Comparison of ENCODE assay signal across 22 cellular contexts in genomic region chr12:118682656-118683055, GRCh38.
DNase-seq lines count a peak whose midpoint lies in the region; ATAC-seq and TF ChIP-seq lines count a peak whose summit lies in the region.
"Had no signal": no experiment of that assay in that cellular context is flagged by ENCODE, and none has a peak within 500 bp of the region (broad histone marks: within the 10 kb centered on the region; RNA-seq: fewer than 3 reads in every experiment).

No MANE protein-coding gene starts in this region.

- peaks cover 19% of the 10 kb centered on the region for H3K4me1 Mint-ChIP-seq in GM23338

- peaks cover 10% of the 10 kb centered on the region for H3K9me3 Mint-ChIP-seq in GM23338
- H3K9me3 Mint-ChIP-seq: activated T-helper 2 cell treated with anti-CD3 and anti-CD28 coated beads, Interferon-gamma antibody, Interleukin-2, Interleukin-4, amounts not matched to agents 10 μg/mL and 5 μg/mL and 100 μg/mL, durations not matched to agents 14 hours and 24 hours and 36 hours had no signal

- H3K36me3 ChIP-seq in GM23338 (ENCODE audit: insufficient read depth) (no peaks in the 10 kb centered on the region), hepatocyte (replicated peaks; ENCODE audit: insufficient read depth, low read depth) (no peaks in the 10 kb centered on the region)
- H3K36me3 ChIP-seq: BE2C, left lung, ovary, tibial nerve had no signal

- TF ChIP-seq CTCF in GM23338 (conservative IDR thresholded peaks at IDR 0.05; ENCODE audit: low read depth in 2 of 2) (no peak), hepatocyte (IDR thresholded peaks at IDR 0.05; ENCODE audit: poor library complexity) (no peak)

- H3K4me3 ChIP-seq in GM23338 (no peak overlapping the region), hepatocyte (no peak overlapping the region)
- H3K4me3 ChIP-seq: left lung, ovary, tibial nerve had no signal

- 71% methylated on average over 3 of the region's 3 CpGs for WGBS in hepatocyte (ENCODE audit: low lambda C conversion rate, missing lambda C conversion rate)

- peak overlapping the region; percentile 44 for H3K4me2 ChIP-seq in GM23338
- H3K4me2 ChIP-seq in hepatocyte: no peak overlapping the region

- no peaks in the 10 kb centered on the region for H3K27me3 ChIP-seq in GM23338 (ENCODE audit: insufficient read depth)
- H3K27me3 ChIP-seq in hepatocyte: no peaks in the 10 kb centered on the region
- H3K27me3 ChIP-seq: BE2C, ovary, tibial nerve had no signal

- DNase-seq in GM23338 (ENCODE audit: low spot score) (no peak), pons (ENCODE audit: low spot score) (peak; percentile 24), hepatocyte (ENCODE audit: low spot score) (no peak), DMS153 treated with DMSO at 0.1 percent for 48 hours (lab: John Stamatoyannopoulos, UW; ENCODE audit: unreplicated experiment) (no peak)
- DNase-seq: activated CD8-positive, alpha-beta memory T cell treated with anti-CD3 and anti-CD28 coated beads for 24 hours; BE2C; DMS 273 treated with DMSO at 0.1 percent for 48 hours; GOT3; left lung; NCI-H187; NCI-H524 treated with DMSO at 0.1 percent for 48 hours; ovary; small intestine had no signal

- no peaks in the 10 kb centered on the region for H3K9me3 ChIP-seq in hepatocyte (ENCODE audit: low read depth)
- H3K9me3 ChIP-seq: BE2C, ovary had no signal

- no peaks in the 10 kb centered on the region for H3F3A ChIP-seq in GM23338 (replicated peaks; ENCODE audit: low read depth)

- H3K27me3 Mint-ChIP-seq in GM23338 (ENCODE audit: insufficient read depth, low read depth, poor library complexity): peaks cover 1% of the 10 kb centered on the region

- no peak overlapping the region for H3K4me3 Mint-ChIP-seq in GM23338

- ATAC-seq in GM19035 (IDR thresholded peaks at IDR 0.05; ENCODE audit: unreplicated experiment): peak; percentile 59
- no peak for ATAC-seq in GM23338
- ATAC-seq in HG03469 (IDR thresholded peaks at IDR 0.05; ENCODE audit: unreplicated experiment): peak; percentile 90
- ATAC-seq in GM18870 (IDR thresholded peaks at IDR 0.05; ENCODE audit: unreplicated experiment): no peak
- no peak for ATAC-seq in GM18868 (IDR thresholded peaks at IDR 0.05; ENCODE audit: unreplicated experiment)
- ATAC-seq: left lung, Panc1 had no signal

- H3K36me3 Mint-ChIP-seq in GM23338 (ENCODE audit: low read depth): peaks cover 3% of the 10 kb centered on the region; the same call in 1 of the 3 replicates

- H3K9me2 ChIP-seq in GM23338 (ENCODE audit: insufficient read depth) (peaks cover 6% of the 10 kb centered on the region; the same call in 1 of the 2 replicates), hepatocyte (replicated peaks; ENCODE audit: insufficient read depth) (no peaks in the 10 kb centered on the region)

- no peak overlapping the region for H3K27ac Mint-ChIP-seq in GM23338
- H3K27ac Mint-ChIP-seq: activated T-helper 2 cell treated with anti-CD3 and anti-CD28 coated beads, Interferon-gamma antibody, Interleukin-2, Interleukin-4, amounts not matched to agents 10 μg/mL and 5 μg/mL and 100 μg/mL, durations not matched to agents 14 hours and 24 hours and 36 hours; endodermal cell had no signal

- no peaks in the 10 kb centered on the region for H3K79me2 ChIP-seq in GM23338 (replicated peaks; ENCODE audit: insufficient read depth)
- no peaks in the 10 kb centered on the region for H3K79me2 ChIP-seq in hepatocyte

- H2AFZ ChIP-seq in GM23338: peak overlapping the region; percentile 69; the same call in 1 of the 2 replicates
- no peak overlapping the region for H2AFZ ChIP-seq in hepatocyte

- H3K27ac ChIP-seq in GM23338 (ENCODE audit: low read depth) (no peak overlapping the region), hepatocyte (no peak overlapping the region)
- H3K27ac ChIP-seq: left lung, ovary, tibial nerve, VCaP had no signal

- H4K20me1 ChIP-seq in GM23338 (replicated peaks; ENCODE audit: insufficient read depth) (no peaks in the 10 kb centered on the region), hepatocyte (ENCODE audit: insufficient read depth, poor library complexity, severe bottlenecking) (no peaks in the 10 kb centered on the region)

- peaks cover 19% of the 10 kb centered on the region for H3K4me1 ChIP-seq in GM23338 (ENCODE audit: insufficient read depth)
- peaks cover 3% of the 10 kb centered on the region for H3K4me1 ChIP-seq in hepatocyte (ENCODE audit: insufficient read depth)
- H3K4me1 ChIP-seq: BE2C, left lung, tibial nerve had no signal

TF ChIP-seq in GM23338, 12 proteins besides CTCF, POLR2A, EP300 and RAD21 (continues in another document):
- no peak for TF ChIP-seq ETS1 (IDR thresholded peaks at IDR 0.05)
- TF ChIP-seq JUNB (IDR thresholded peaks at IDR 0.05; ENCODE audit: unreplicated experiment): no peak
- no peak for TF ChIP-seq POLR2AphosphoS5 (IDR thresholded peaks at IDR 0.05; ENCODE audit: low read depth)
- no peak for TF ChIP-seq ZNF114 (CRISPR knock-in tag; IDR thresholded peaks at IDR 0.05)
- TF ChIP-seq NANOG (IDR thresholded peaks at IDR 0.05; ENCODE audit: borderline replicate concordance): no peak
- no peak for TF ChIP-seq ZNF462 (CRISPR knock-in tag; IDR thresholded peaks at IDR 0.05)
- no peak for TF ChIP-seq EZH2phosphoT487 (IDR thresholded peaks at IDR 0.05; ENCODE audit: unreplicated experiment)
- no peak for TF ChIP-seq STAT1 (IDR thresholded peaks at IDR 0.05; ENCODE audit: unreplicated experiment)
- no peak for TF ChIP-seq CREB1 (CRISPR knock-in tag; IDR thresholded peaks at IDR 0.05; ENCODE audit: low read depth)
- no peak for TF ChIP-seq ZNF331 (CRISPR knock-in tag; IDR thresholded peaks at IDR 0.05; ENCODE audit: low read depth)
- no peak for TF ChIP-seq EZH2 (IDR thresholded peaks at IDR 0.05; ENCODE audit: low read depth, unreplicated experiment)

Comparison
In these comparisons a context has a peak if more than half of its experiments do, and no peak if none do; other contexts are left out.
1. ATAC-seq: peak in GM19035 (single experiment) and HG03469 (single experiment); none in GM23338 (single experiment), GM18870 (single experiment) and GM18868 (single experiment).